ENCODE assay signal across 8 cellular contexts in the genomic region with DNA sequence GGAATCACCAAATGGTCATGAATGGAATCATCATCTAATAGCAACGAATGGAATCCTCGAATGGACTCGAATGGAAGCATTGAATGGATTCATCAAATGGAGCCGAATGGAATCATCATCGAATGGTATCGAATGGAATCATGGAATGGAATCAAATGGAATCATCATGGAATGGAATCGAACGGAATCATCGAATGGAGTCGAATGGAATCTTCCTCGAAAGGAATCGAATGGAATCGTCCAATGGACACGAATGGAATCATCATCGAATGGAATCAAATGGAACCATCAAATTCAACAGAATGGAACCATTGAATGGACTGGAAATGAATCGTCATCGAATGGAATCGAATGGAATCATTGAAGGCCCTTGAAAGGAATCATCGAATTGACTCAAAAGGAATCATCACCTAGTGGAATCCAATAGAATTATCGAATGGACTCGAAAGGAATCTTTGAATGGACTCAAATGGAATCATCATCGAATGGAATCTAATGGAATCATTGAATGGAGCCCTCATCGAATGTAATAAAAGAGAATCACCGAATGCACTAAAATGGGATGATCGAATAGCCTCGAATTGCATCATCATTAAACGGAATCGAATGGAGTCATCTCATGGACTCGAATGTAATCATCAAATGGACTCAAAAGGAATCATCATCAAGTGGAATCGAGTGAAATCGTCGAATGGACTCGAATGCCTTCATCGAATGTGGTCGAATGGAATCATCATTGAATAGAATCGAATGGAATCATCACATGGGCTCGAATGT.
DNase-seq lines count a peak whose midpoint lies in the region; ATAC-seq and TF ChIP-seq lines count a peak whose summit lies in the region.
"Not testable (repeated sequence)": the region's sequence is repeated elsewhere in the genome, so short reads cannot be mapped to it uniquely, and the experiment has no call there.

No MANE protein-coding gene starts in this region.

- not testable (repeated sequence) for H4K8ac ChIP-seq in mesendoderm (ENCODE audit: low read depth, low read length)

- not testable (repeated sequence) for H3K27ac ChIP-seq in RWPE2 (ENCODE audit: poor library complexity, severe bottlenecking); mesendoderm (ENCODE audit: low read depth, low read length)

- not testable (repeated sequence) for H3K79me1 ChIP-seq in mesendoderm (ENCODE audit: low read length)

- not testable (repeated sequence) for TF ChIP-seq CTCF in RWPE2 (IDR thresholded peaks at IDR 0.05; ENCODE audit: poor library complexity, severe bottlenecking)

- no CpG with 5 or more reads among the region's 37 CpGs for WGBS in mesendoderm (ENCODE audit: extremely low coverage, insufficient coverage, low lambda C conversion rate)

- not testable (repeated sequence) for H2BK15ac ChIP-seq in mesendoderm (replicated peaks; ENCODE audit: low read depth)

- peak; percentile 69 for DNase-seq in ACHN
- peak; percentile 7 for DNase-seq in HK-2 (ENCODE audit: unreplicated experiment)
- DNase-seq in RWPE2 (ENCODE audit: low spot score): peak; percentile 79
- peak; percentile 61 for DNase-seq in activated effector memory CD4-positive, alpha-beta T cell treated with anti-CD3 and anti-CD28 coated beads, Interleukin-2, amount 50 U/mL, for 16 hours
- DNase-seq in cerebellar cortex (ENCODE audit: low spot score): peak; percentile 44
- DNase-seq in globus pallidus (ENCODE audit: low spot score): peak; percentile 38
- DNase-seq in mesendoderm: peak; percentile 38
- peak; percentile 22 for DNase-seq in stimulated activated CD4-positive, alpha-beta T cell treated with anti-CD3 and anti-CD28 coated beads, Interleukin-4, amount 100 ng/mL, for 24 hours

- in situ Hi-C loops in ACHN (cut with HindIII; ENCODE audit: low pct_ligation_motif_present, low pct_unique_long_range_greater_than_20kb, low sequenced_read_pairs): not testable (repeated sequence)

- not testable (repeated sequence) for H3K4me1 ChIP-seq in RWPE2 (ENCODE audit: insufficient read depth, poor library complexity, severe bottlenecking); mesendoderm (ENCODE audit: control insufficient read depth, low read depth, low read length)

- not testable (repeated sequence) for H3K18ac ChIP-seq in mesendoderm (ENCODE audit: low read length)

- not testable (repeated sequence) for H3K79me2 ChIP-seq in mesendoderm (ENCODE audit: control insufficient read depth, insufficient read depth, low read length)

- H3K9ac ChIP-seq in mesendoderm (ENCODE audit: low read length): not testable (repeated sequence)

- not testable (repeated sequence) for H2BK5ac ChIP-seq in mesendoderm (ENCODE audit: low read length)

- H4K5ac ChIP-seq in mesendoderm (ENCODE audit: low read length): not testable (repeated sequence)

- not testable (repeated sequence) for H3K23ac ChIP-seq in mesendoderm (ENCODE audit: low read length)

- H3K56ac ChIP-seq in mesendoderm (ENCODE audit: low read length): not testable (repeated sequence)

- H2BK120ac ChIP-seq in mesendoderm (ENCODE audit: low read depth, low read length): not testable (repeated sequence)

- H3K4me2 ChIP-seq in mesendoderm (ENCODE audit: low read length): not testable (repeated sequence)

- not testable (repeated sequence) for ATAC-seq in RWPE2 (ENCODE audit: low read depth)

- not testable (repeated sequence) for H3K4me3 ChIP-seq in RWPE2 (ENCODE audit: severe bottlenecking); mesendoderm (ENCODE audit: low read length)

- H3K9me3 ChIP-seq in RWPE2 (ENCODE audit: severe bottlenecking): not testable (repeated sequence)

- H3K4ac ChIP-seq in mesendoderm (ENCODE audit: low read depth, low read length): not testable (repeated sequence)

- not testable (repeated sequence) for H2AK5ac ChIP-seq in mesendoderm (ENCODE audit: low read length)

- H3K27me3 ChIP-seq in RWPE2 (ENCODE audit: insufficient read depth, poor library complexity, severe bottlenecking); mesendoderm (ENCODE audit: insufficient read depth, low read length, poor library complexity): not testable (repeated sequence)

- not testable (repeated sequence) for H3K36me3 ChIP-seq in RWPE2 (ENCODE audit: low read depth); mesendoderm (ENCODE audit: control insufficient read depth, insufficient read depth, low read length)

Comparison
In these comparisons a context has a peak if more than half of its experiments do, and no peak if none do; other contexts are left out.
1. DNase-seq: peak in every context shown above with its lines; median percentile 79 in RWPE2; 69 in ACHN; 61 in activated effector memory CD4-positive, alpha-beta T cell treated with anti-CD3 and anti-CD28 coated beads, Interleukin-2, amount 50 U/mL, for 16 hours; 44 in cerebellar cortex; 38 in globus pallidus; 38 in mesendoderm; 22 in stimulated activated CD4-positive, alpha-beta T cell treated with anti-CD3 and anti-CD28 coated beads, Interleukin-4, amount 100 ng/mL, for 24 hours; 7 in HK-2.